In the genomic region with DNA sequence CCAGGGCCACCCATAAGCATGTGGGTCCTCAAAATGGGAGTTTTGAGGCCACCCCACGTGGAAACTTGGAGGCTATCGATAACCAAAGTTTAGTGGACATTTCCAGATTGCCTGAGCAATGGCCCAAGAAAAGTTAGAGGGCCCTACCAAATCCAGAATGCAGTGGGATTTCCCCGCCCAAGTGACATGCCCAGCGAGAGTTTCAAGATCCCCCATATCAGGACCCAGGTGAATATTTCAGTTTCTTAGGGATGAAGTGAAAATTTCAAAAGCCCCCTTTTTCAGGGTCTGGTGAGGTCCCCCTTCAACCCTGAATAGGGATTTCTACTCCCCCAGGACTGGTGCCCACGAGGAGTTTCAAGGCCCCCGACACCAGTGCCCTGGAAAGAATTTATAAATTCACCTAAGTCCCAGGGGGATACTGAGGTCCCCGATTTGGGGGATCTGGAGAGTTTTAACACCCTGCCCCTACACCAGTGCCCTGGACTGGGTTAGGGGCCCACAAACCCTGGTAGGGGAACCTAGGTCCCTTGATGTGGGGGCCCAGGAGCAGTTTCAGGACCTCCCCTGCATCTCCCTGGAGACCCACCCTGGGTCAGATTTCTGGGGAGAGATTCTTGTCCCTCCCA, we compare ENCODE assay signal across 8 cellular contexts. TPM values are rescaled to one million over a fixed set of nuclear protein-coding genes. Genes with fewer than 3 reads are reported as not detected.
A peak's percentile ranks its signal among the peaks of the same experiment; 100 is the strongest.
DNase-seq lines count a peak whose midpoint lies in the region; ATAC-seq and TF ChIP-seq lines count a peak whose summit lies in the region.

No MANE protein-coding gene starts in this region.

- no peaks in the 10 kb centered on the region for H3K9me2 ChIP-seq in hepatocyte (replicated peaks; ENCODE audit: insufficient read depth)

- CTCF ChIA-PET in activated CD8-positive, alpha-beta memory T cell treated with anti-CD3 and anti-CD28 coated beads, Interleukin-2, amount 10 ng/mL, durations not matched to agents 7 days and 5 days (lab: Charles Lee) = interaction anchor here (0.6 to 3.8 kb wide), 11 partner anchors 11 to 112 kb away, joined by 3 to 20 read pairs (median 6); a partner anchor contains a TSS
- CTCF ChIA-PET in Panc1 (lab: Charles Lee) = no interaction called here

- H2AFZ ChIP-seq in hepatocyte = no peak overlapping the region

- WGBS in hepatocyte (ENCODE audit: low lambda C conversion rate, missing lambda C conversion rate) = 92% methylated on average over 7 of the region's 7 CpGs

- H3K27me3 ChIP-seq in Panc1 (ENCODE audit: control insufficient read depth, insufficient read depth, low read length) = no peaks in the 10 kb centered on the region
- no peaks in the 10 kb centered on the region for H3K27me3 ChIP-seq in hepatocyte

- H3K36me3 ChIP-seq in Panc1 (ENCODE audit: control insufficient read depth, insufficient read depth, low read length) (no peaks in the 10 kb centered on the region), hepatocyte (replicated peaks; ENCODE audit: insufficient read depth, low read depth) (no peaks in the 10 kb centered on the region)

- H3K9me3 ChIP-seq in Panc1 (ENCODE audit: control insufficient read depth, insufficient read depth, low read depth, low read length) = no peaks in the 10 kb centered on the region
- no peaks in the 10 kb centered on the region for H3K9me3 ChIP-seq in hepatocyte (ENCODE audit: low read depth)

- H3K9me3 Mint-ChIP-seq in activated CD8-positive, alpha-beta memory T cell treated with anti-CD3 and anti-CD28 coated beads, Interleukin-2, amount 10 ng/mL, durations not matched to agents 7 days and 5 days (ENCODE audit: low read depth) = no peaks in the 10 kb centered on the region

- DNase-seq in activated CD8-positive, alpha-beta memory T cell treated with anti-CD3 and anti-CD28 coated beads, Interleukin-2, amount 10 ng/mL, durations not matched to agents 7 days and 5 days = peak; percentile 44
- no peak for DNase-seq in activated CD8-positive, alpha-beta memory T cell treated with anti-CD3 and anti-CD28 coated beads for 24 hours
- DNase-seq in Panc1 (ENCODE audit: low read depth, low spot score) = no peak
- DNase-seq in hepatocyte (ENCODE audit: low spot score) = no peak
- DNase-seq in GM19238 (ENCODE audit: insufficient read length, low spot score) = no peak
- DNase-seq in cortex of kidney (lab: John Stamatoyannopoulos, UW) = no peak

- peaks cover 41% of the 10 kb centered on the region for H3K36me3 Mint-ChIP-seq in activated CD8-positive, alpha-beta memory T cell treated with anti-CD3 and anti-CD28 coated beads, Interleukin-2, amount 10 ng/mL, durations not matched to agents 7 days and 5 days

- peak overlapping the region; percentile 63 for H3K4me2 ChIP-seq in hepatocyte

- intact Hi-C loops in Panc1 (cut with micrococcal nuclease; ENCODE audit: unreplicated experiment) = no loop called here

- POLR2A ChIA-PET in Panc1 (lab: Charles Lee) = interaction anchor here (0.6 kb wide), 1 partner anchor 106 kb away, joined by 9 read pairs; no protein-coding TSS in a partner anchor

- no peaks in the 10 kb centered on the region for H3K79me2 ChIP-seq in hepatocyte

- H3K27me3 Mint-ChIP-seq in activated CD8-positive, alpha-beta memory T cell treated with anti-CD3 and anti-CD28 coated beads, Interleukin-2, amount 10 ng/mL, durations not matched to agents 7 days and 5 days = no peaks in the 10 kb centered on the region

- ATAC-seq in activated CD8-positive, alpha-beta memory T cell treated with anti-CD3 and anti-CD28 coated beads, Interleukin-2, amount 10 ng/mL, durations not matched to agents 7 days and 5 days = no peak
- no peak for ATAC-seq in Panc1
- no peak for ATAC-seq in HG03280 (IDR thresholded peaks at IDR 0.05; ENCODE audit: unreplicated experiment)

- H3K4me3 ChIP-seq in Panc1 (ENCODE audit: low read depth in 2 of 2, low read length in 2 of 2) (peak overlapping the region; percentile 2 to 6; a peak in 1 of 4 replicates), hepatocyte (no peak overlapping the region)

- peak overlapping the region; percentile 97 for H3K27ac Mint-ChIP-seq in activated CD8-positive, alpha-beta memory T cell treated with anti-CD3 and anti-CD28 coated beads, Interleukin-2, amount 10 ng/mL, durations not matched to agents 7 days and 5 days

- H3K4me1 ChIP-seq in Panc1 (ENCODE audit: control insufficient read depth, insufficient read depth, low read length) (peaks cover 12% of the 10 kb centered on the region; the same call in 1 of the 2 replicates), hepatocyte (ENCODE audit: insufficient read depth) (no peaks in the 10 kb centered on the region)

- H3K27ac ChIP-seq in Panc1 (ENCODE audit: low read length) (peak overlapping the region; percentile 77), hepatocyte (no peak overlapping the region), temporal lobe (ENCODE audit: low read depth, low read length) (peak overlapping the region; percentile 90)

- peak overlapping the region; percentile 94 for H3K4me3 Mint-ChIP-seq in activated CD8-positive, alpha-beta memory T cell treated with anti-CD3 and anti-CD28 coated beads, Interleukin-2, amount 10 ng/mL, durations not matched to agents 7 days and 5 days

- TF ChIP-seq CTCF in Panc1 (IDR thresholded peaks at IDR 0.05) = no peak
- TF ChIP-seq CTCF in hepatocyte (IDR thresholded peaks at IDR 0.05; ENCODE audit: poor library complexity) = no peak

- in situ Hi-C loops in Panc1 (cut with HindIII; ENCODE audit: low pct_unique_long_range_greater_than_20kb, low sequenced_read_pairs) = no loop called here

- H4K20me1 ChIP-seq in hepatocyte (ENCODE audit: insufficient read depth, poor library complexity, severe bottlenecking) = no peaks in the 10 kb centered on the region

- no TSS peak for BruUV-seq in Panc1 (replicated peaks; lab: Mats Ljungman, UMichigan)

- peaks cover 32% of the 10 kb centered on the region for H3K4me1 Mint-ChIP-seq in activated CD8-positive, alpha-beta memory T cell treated with anti-CD3 and anti-CD28 coated beads, Interleukin-2, amount 10 ng/mL, durations not matched to agents 7 days and 5 days

RNA-seq across cellular contexts. Expression of a gene that starts 0.7 kb away (rescaled TPM):
- 100 to 1,000 TPM; 298 to 361 TPM for total RNA-seq in activated CD8-positive, alpha-beta memory T cell treated with anti-CD3 and anti-CD28 coated beads, Interleukin-2, amount 10 ng/mL, durations not matched to agents 7 days and 5 days
- 11.8 TPM for total RNA-seq in Panc1 (2021; ENCODE audit: unreplicated experiment)
- 6.2 TPM for polyA plus RNA-seq in Panc1 (2012; ENCODE audit: insufficient read length)
- 43.2 and 50.1 TPM in 2 replicates for total RNA-seq in hepatocyte
- polyA plus RNA-seq in hepatocyte = 129 and 195 TPM in 2 replicates
- 2.0 TPM for total RNA-seq in temporal lobe

RNA-seq across cellular contexts. Expression of a gene that starts 10.7 kb away (rescaled TPM):
- total RNA-seq in activated CD8-positive, alpha-beta memory T cell treated with anti-CD3 and anti-CD28 coated beads, Interleukin-2, amount 10 ng/mL, durations not matched to agents 7 days and 5 days = 1 to 10 TPM; 4.3 to 5.9 TPM
- total RNA-seq in Panc1 (2021; ENCODE audit: unreplicated experiment) (0.51 TPM), hepatocyte (not detected in 2 replicates), temporal lobe (not detected)
- polyA plus RNA-seq in Panc1 (2012; ENCODE audit: insufficient read length) = not detected
- 0.80 TPM in 1 of 2 replicates, not detected in the other for polyA plus RNA-seq in hepatocyte

RNA-seq across cellular contexts. Expression of a gene that starts 15.1 kb away (rescaled TPM):
- total RNA-seq in activated CD8-positive, alpha-beta memory T cell treated with anti-CD3 and anti-CD28 coated beads, Interleukin-2, amount 10 ng/mL, durations not matched to agents 7 days and 5 days = 10 to 100 TPM; 40.4 to 51.1 TPM
- total RNA-seq in Panc1 (2021; ENCODE audit: unreplicated experiment) (42.1 TPM), hepatocyte (36.1 and 46.4 TPM in 2 replicates), temporal lobe (15.5 TPM)
- polyA plus RNA-seq in Panc1 (2012; ENCODE audit: insufficient read length) = 70.2 TPM
- 65.2 and 77.1 TPM in 2 replicates for polyA plus RNA-seq in hepatocyte

RNA-seq across cellular contexts. Expression of a gene that starts 27.6 kb away (rescaled TPM):
- not detected for total RNA-seq in activated CD8-positive, alpha-beta memory T cell treated with anti-CD3 and anti-CD28 coated beads, Interleukin-2, amount 10 ng/mL, durations not matched to agents 7 days and 5 days
- total RNA-seq in Panc1 (2021; ENCODE audit: unreplicated experiment) = 0.08 TPM
- not detected for polyA plus RNA-seq in Panc1 (2012; ENCODE audit: insufficient read length)
- 1.4 and 1.8 TPM in 2 replicates for total RNA-seq in hepatocyte
- polyA plus RNA-seq in hepatocyte = 2.5 and 5.3 TPM in 2 replicates
- 0.74 TPM for total RNA-seq in temporal lobe

RNA-seq across cellular contexts. Expression of a gene that starts 43.7 kb away (rescaled TPM):
- total RNA-seq in activated CD8-positive, alpha-beta memory T cell treated with anti-CD3 and anti-CD28 coated beads, Interleukin-2, amount 10 ng/mL, durations not matched to agents 7 days and 5 days = not detected
- total RNA-seq in Panc1 (2021; ENCODE audit: unreplicated experiment) = 0.39 TPM
- 0.71 TPM for polyA plus RNA-seq in Panc1 (2012; ENCODE audit: insufficient read length)
- total RNA-seq in hepatocyte = 1.0 and 1.2 TPM in 2 replicates
- 2.0 and 2.5 TPM in 2 replicates for polyA plus RNA-seq in hepatocyte
- total RNA-seq in temporal lobe = 0.74 TPM
